ENCODE assay signal across 8 cellular contexts in genomic region chr1:32413507-32414185, GRCh38. TPM values are rescaled to one million over a fixed set of nuclear protein-coding genes. Genes with fewer than 3 reads are reported as not detected.
DNase-seq lines count a peak whose midpoint lies in the region; ATAC-seq and TF ChIP-seq lines count a peak whose summit lies in the region.

No MANE protein-coding gene starts in this region.

- DNase-seq in DND-41 (peak; percentile 71), LNCaP clone FGC (ENCODE audit: low read depth) (no peak), SJSA1 (ENCODE audit: low read depth in 1 of 2, low spot score in 2 of 2) (peak; percentile 48 to 72), globus pallidus (ENCODE audit: low spot score) (peak; percentile 55), retina (peak; percentile 44)
- peak; percentile 88 for DNase-seq in activated effector memory CD4-positive, alpha-beta T cell treated with anti-CD3 and anti-CD28 coated beads, Interleukin-2, amount 50 U/mL, for 16 hours

- no peaks in the 10 kb centered on the region for H3K79me2 ChIP-seq in DND-41 (ENCODE audit: insufficient read depth, low read length)

- ATAC-seq in DND-41 (ENCODE audit: insufficient read depth, low read depth) (peak; percentile 98), HG03139 (IDR thresholded peaks at IDR 0.05; ENCODE audit: unreplicated experiment) (no peak), HG02970 (IDR thresholded peaks at IDR 0.05; ENCODE audit: low FRiP score, unreplicated experiment) (no peak)

- peak; percentile 85 for TF ChIP-seq CTCF in DND-41 (IDR thresholded peaks at IDR 0.05; ENCODE audit: borderline replicate concordance, extremely low read depth, low read length, poor library complexity, severe bottlenecking)
- TF ChIP-seq CTCF in LNCaP clone FGC (IDR thresholded peaks at IDR 0.05; ENCODE audit: control insufficient read depth, extremely low read depth, insufficient read depth) = peak; percentile 49

- no peak overlapping the region for H3K4me3 ChIP-seq in DND-41 (ENCODE audit: low read depth in 1 of 2, low read length in 2 of 2)
- H3K4me3 ChIP-seq in LNCaP clone FGC (ENCODE audit: low read depth, low read length) = no peak overlapping the region
- no peak overlapping the region for H3K4me3 ChIP-seq in SJSA1

- H3K36me3 ChIP-seq in DND-41 (ENCODE audit: insufficient read depth, low read length) = no peaks in the 10 kb centered on the region
- no peaks in the 10 kb centered on the region for H3K36me3 ChIP-seq in SJSA1

- H3K4me1 ChIP-seq in DND-41 (ENCODE audit: insufficient read depth, low read length) = 0 out of 2 replicates have a peak, but pooled peaks cover 2% of the 10 kb centered on the region
- H3K4me1 ChIP-seq in SJSA1 (replicated peaks) = no peaks in the 10 kb centered on the region; the same call in 1 of the 2 replicates

- H3K27ac ChIP-seq in DND-41 (ENCODE audit: low read length) = no peak overlapping the region
- H3K27ac ChIP-seq in SJSA1 = no peak overlapping the region

- H3K9ac ChIP-seq in DND-41 (ENCODE audit: low read depth, low read length) = no peak overlapping the region

- peak overlapping the region; percentile 6; the same call in 1 of the 2 replicates for H2AFZ ChIP-seq in DND-41 (ENCODE audit: low read depth, low read length)

- H3K4me2 ChIP-seq in DND-41 (ENCODE audit: insufficient read depth, low read length) = no peak overlapping the region

- peaks cover 8% of the 10 kb centered on the region for H3K27me3 ChIP-seq in DND-41 (ENCODE audit: insufficient read depth, low read length, poor library complexity)
- no peaks in the 10 kb centered on the region for H3K27me3 ChIP-seq in SJSA1 (replicated peaks)

- H3K9me3 ChIP-seq in DND-41 (ENCODE audit: insufficient read depth, low read length, severe bottlenecking) (peaks cover 9% of the 10 kb centered on the region), SJSA1 (replicated peaks) (no peaks in the 10 kb centered on the region)

- H4K20me1 ChIP-seq in DND-41 (ENCODE audit: insufficient read depth, low read length) = no peaks in the 10 kb centered on the region

RNA-seq across cellular contexts. Expression of gene BSDC1, which starts 19.4 kb away (rescaled TPM):
- 55.5 and 71.1 TPM in 2 replicates for total RNA-seq in SJSA1 (2014; rRNA removed; shearing (Covaris generic))

RNA-seq across cellular contexts. Expression of gene ZBTB8B, which starts 51.2 kb away (rescaled TPM):
- not detected in 2 replicates for total RNA-seq in SJSA1 (2014; rRNA removed; shearing (Covaris generic))

RNA-seq across cellular contexts. Expression of gene TSSK3, which starts 51.3 kb away (rescaled TPM):
- total RNA-seq in SJSA1 (2014; rRNA removed; shearing (Covaris generic)) = not detected in 2 replicates

RNA-seq across cellular contexts. Expression of gene FAM229A, which starts 51.4 kb away (rescaled TPM):
- total RNA-seq in SJSA1 (2014; rRNA removed; shearing (Covaris generic)) = 0.28 and 0.74 TPM in 2 replicates
